Comparison of ENCODE assay signal across 23 cellular contexts in genomic region chr6:133298335-133298734, GRCh38. TPM values are rescaled to one million over a fixed set of nuclear protein-coding genes. Genes with fewer than 3 reads are reported as not detected.
DNase-seq lines count a peak whose midpoint lies in the region; ATAC-seq, FAIRE-seq and TF ChIP-seq lines count a peak whose summit lies in the region.
"Had no signal": no experiment of that assay in that cellular context is flagged by ENCODE, and none has a peak within 500 bp of the region (broad histone marks: within the 10 kb centered on the region; RNA-seq: fewer than 3 reads in every experiment).

No MANE protein-coding gene starts in this region.

- H3F3A ChIP-seq in GM23338 (replicated peaks; ENCODE audit: low read depth): no peaks in the 10 kb centered on the region

- H3K9me2 ChIP-seq in GM23338 (ENCODE audit: insufficient read depth): no peaks in the 10 kb centered on the region

- H3K27me3 ChIP-seq in GM23338 (ENCODE audit: insufficient read depth) (no peaks in the 10 kb centered on the region), gastrocnemius medialis (no peaks in the 10 kb centered on the region)

- intact Hi-C loops in gastrocnemius medialis (cut with DNase I; ENCODE audit: low total_unique reads): no loop called here

- H3K36me3 ChIP-seq in GM23338 (ENCODE audit: insufficient read depth) (no peaks in the 10 kb centered on the region), gastrocnemius medialis (no peaks in the 10 kb centered on the region)

- no peak for FAIRE-seq in A549 (lab: Jason Lieb, UNC)
- FAIRE-seq: A204.1, D721Med, G401.6, GM12891, GM18507 had no signal

- POLR2A ChIA-PET in A549 (lab: Yijun Ruan, JAX): no interaction called here

- H3K27me3 Mint-ChIP-seq in GM23338 (ENCODE audit: insufficient read depth, low read depth, poor library complexity): peaks cover 1% of the 10 kb centered on the region
- H3K27me3 Mint-ChIP-seq in mesothelial cell of epicardium (ENCODE audit: low read depth): peaks cover 5% of the 10 kb centered on the region
- H3K27me3 Mint-ChIP-seq: CD4-positive, alpha-beta T cell; IgD-negative memory B cell had no signal

- ATAC-seq in A549 (no peak), GM23338 (no peak), gastrocnemius medialis (no peak)
- ATAC-seq: HCT116 had no signal

- H3K4me1 Mint-ChIP-seq in GM23338: peaks cover 4% of the 10 kb centered on the region
- peaks cover 3% of the 10 kb centered on the region for H3K4me1 Mint-ChIP-seq in mesothelial cell of epicardium
- H3K4me1 Mint-ChIP-seq: IgD-negative memory B cell had no signal

- WGBS in A549 (ENCODE audit: missing lambda C conversion rate): 91% methylated on average over 3 of the region's 3 CpGs

- no peak overlapping the region for H3K27ac ChIP-seq in A549
- H3K27ac ChIP-seq in GM23338 (ENCODE audit: low read depth): no peak overlapping the region
- H3K27ac ChIP-seq in gastrocnemius medialis: peak overlapping the region; percentile 52 to 81 (median 76)
- H3K27ac ChIP-seq: C4-2B, GM23248, HL-60 had no signal

- H3K4me3 Mint-ChIP-seq in GM23338 (no peak overlapping the region), mesothelial cell of epicardium (no peak overlapping the region)
- H3K4me3 Mint-ChIP-seq: CD4-positive, alpha-beta T cell; HFFc6; IgD-negative memory B cell had no signal

- TF ChIP-seq CTCF in A549 (IDR thresholded peaks at IDR 0.05) (no peak), GM23338 (conservative IDR thresholded peaks at IDR 0.05; ENCODE audit: low read depth in 2 of 2) (no peak), mesothelial cell of epicardium (IDR thresholded peaks at IDR 0.05; ENCODE audit: unreplicated experiment) (no peak), gastrocnemius medialis (IDR thresholded peaks at IDR 0.05 in 4 of 5, conservative IDR thresholded peaks at IDR 0.05 in 1 of 5) (no peak), GM13976 (IDR thresholded peaks at IDR 0.05; ENCODE audit: borderline replicate concordance, control extremely low read depth, extremely low read depth, insufficient read depth, missing control alignments) (no peak)

- no peak overlapping the region for H3K27ac Mint-ChIP-seq in GM23338
- peak overlapping the region; percentile 3 for H3K27ac Mint-ChIP-seq in mesothelial cell of epicardium
- H3K27ac Mint-ChIP-seq: CD4-positive, alpha-beta T cell; HFFc6; IgD-negative memory B cell had no signal

- TF ChIP-seq EP300 in A549 (IDR thresholded peaks at IDR 0.05): no peak

- H3K4me3 ChIP-seq in A549 (no peak overlapping the region), GM23338 (no peak overlapping the region), gastrocnemius medialis (peak overlapping the region; percentile 2 to 29 (median 16))
- H3K4me3 ChIP-seq: GM23248 had no signal

- H3K36me3 Mint-ChIP-seq in GM23338 (ENCODE audit: low read depth): no peaks in the 10 kb centered on the region
- H3K36me3 Mint-ChIP-seq in mesothelial cell of epicardium: no peaks in the 10 kb centered on the region
- H3K36me3 Mint-ChIP-seq: IgD-negative memory B cell had no signal

- no peak for TF ChIP-seq POLR2A in A549 (IDR thresholded peaks at IDR 0.05; ENCODE audit: low read length)
- no peak for TF ChIP-seq POLR2A in gastrocnemius medialis (IDR thresholded peaks at IDR 0.05)

- no peaks in the 10 kb centered on the region for H3K9me3 ChIP-seq in A549
- H3K9me3 ChIP-seq in gastrocnemius medialis: no peaks in the 10 kb centered on the region
- H3K9me3 ChIP-seq: Caco-2 had no signal

- H3K4me2 ChIP-seq in A549 (no peak overlapping the region), GM23338 (no peak overlapping the region)

- no peaks in the 10 kb centered on the region for H4K20me1 ChIP-seq in GM23338 (replicated peaks; ENCODE audit: insufficient read depth)

- no peak for DNase-seq in A549 (ENCODE audit: low read depth in 1 of 2, low spot score in 1 of 2)
- no peak for DNase-seq in GM23338 (ENCODE audit: low spot score)
- no peak for DNase-seq in mesothelial cell of epicardium (ENCODE audit: low spot score in 2 of 2, unreplicated experiment in 2 of 2)
- no peak for DNase-seq in gastrocnemius medialis
- DNase-seq in activated T-cell treated with anti-CD3 and anti-CD28 coated beads, Interleukin-2, amount 50 U/mL, for 1 hour: no peak
- no peak for DNase-seq in GM13976 (ENCODE audit: low spot score)
- no peak for DNase-seq in activated naive CD4-positive, alpha-beta T cell (lab: John Stamatoyannopoulos, UW)
- DNase-seq: AML-193; Caco-2; CD4-positive, alpha-beta T cell; GM23248; H7; HFFc6; KG1 had no signal

- H3K9me3 Mint-ChIP-seq in GM23338 (no peaks in the 10 kb centered on the region), mesothelial cell of epicardium (peaks cover 7% of the 10 kb centered on the region)
- H3K9me3 Mint-ChIP-seq: CD4-positive, alpha-beta T cell; HFFc6 had no signal

- H3K79me2 ChIP-seq in GM23338 (replicated peaks; ENCODE audit: insufficient read depth): no peaks in the 10 kb centered on the region

- H2AFZ ChIP-seq in GM23338: 0 out of 2 replicates have a peak overlapping the region, but pooled peaks have one; percentile 64
- H2AFZ ChIP-seq: GM23248 had no signal

- H3K4me1 ChIP-seq in A549 (no peaks in the 10 kb centered on the region), GM23338 (ENCODE audit: insufficient read depth) (no peaks in the 10 kb centered on the region), gastrocnemius medialis (peaks cover 68 to 91% of the 10 kb centered on the region in 2 donors)
- H3K4me1 ChIP-seq: Caco-2 had no signal

- CTCF ChIA-PET in A549 (lab: Yijun Ruan, JAX): no interaction called here

- no peak for TF ChIP-seq RAD21 in A549 (conservative IDR thresholded peaks at IDR 0.05 in 1 of 2, IDR thresholded peaks at IDR 0.05 in 1 of 2)

- in situ Hi-C loops in gastrocnemius medialis (cut with MboI; ENCODE audit: low sequenced_read_pairs in 4 of 4): no loop called here
- in situ Hi-C loops in GM13976 (cut with MboI; ENCODE audit: low sequenced_read_pairs, unreplicated experiment): no loop called here

TF ChIP-seq in A549, 52 proteins besides CTCF, POLR2A, EP300 and RAD21:
- no peak for TF ChIP-seq ZC3H11A (IDR thresholded peaks at IDR 0.05)
- TF ChIP-seq MAFK (IDR thresholded peaks at IDR 0.05; ENCODE audit: partially characterized antibody): peak; percentile 74

TF ChIP-seq in GM23338, 12 proteins besides CTCF, POLR2A, EP300 and RAD21 (continues in another document):
- TF ChIP-seq STAT1 (IDR thresholded peaks at IDR 0.05; ENCODE audit: unreplicated experiment) (no peak), EZH2 (IDR thresholded peaks at IDR 0.05; ENCODE audit: low read depth, unreplicated experiment) (no peak), CREB1 (CRISPR knock-in tag; IDR thresholded peaks at IDR 0.05; ENCODE audit: low read depth) (no peak), EZH2phosphoT487 (IDR thresholded peaks at IDR 0.05; ENCODE audit: unreplicated experiment) (no peak), ZNF331 (CRISPR knock-in tag; IDR thresholded peaks at IDR 0.05; ENCODE audit: low read depth) (no peak), POLR2AphosphoS5 (IDR thresholded peaks at IDR 0.05; ENCODE audit: low read depth) (no peak), JUNB (IDR thresholded peaks at IDR 0.05; ENCODE audit: unreplicated experiment) (no peak), NANOG (IDR thresholded peaks at IDR 0.05; ENCODE audit: borderline replicate concordance) (no peak), ZNF114 (CRISPR knock-in tag; IDR thresholded peaks at IDR 0.05) (no peak)
- TF ChIP-seq, protein P1, sequence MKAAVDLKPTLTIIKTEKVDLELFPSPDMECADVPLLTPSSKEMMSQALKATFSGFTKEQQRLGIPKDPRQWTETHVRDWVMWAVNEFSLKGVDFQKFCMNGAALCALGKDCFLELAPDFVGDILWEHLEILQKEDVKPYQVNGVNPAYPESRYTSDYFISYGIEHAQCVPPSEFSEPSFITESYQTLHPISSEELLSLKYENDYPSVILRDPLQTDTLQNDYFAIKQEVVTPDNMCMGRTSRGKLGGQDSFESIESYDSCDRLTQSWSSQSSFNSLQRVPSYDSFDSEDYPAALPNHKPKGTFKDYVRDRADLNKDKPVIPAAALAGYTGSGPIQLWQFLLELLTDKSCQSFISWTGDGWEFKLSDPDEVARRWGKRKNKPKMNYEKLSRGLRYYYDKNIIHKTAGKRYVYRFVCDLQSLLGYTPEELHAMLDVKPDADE (IDR thresholded peaks at IDR 0.05): no peak
- TF ChIP-seq, protein P2, sequence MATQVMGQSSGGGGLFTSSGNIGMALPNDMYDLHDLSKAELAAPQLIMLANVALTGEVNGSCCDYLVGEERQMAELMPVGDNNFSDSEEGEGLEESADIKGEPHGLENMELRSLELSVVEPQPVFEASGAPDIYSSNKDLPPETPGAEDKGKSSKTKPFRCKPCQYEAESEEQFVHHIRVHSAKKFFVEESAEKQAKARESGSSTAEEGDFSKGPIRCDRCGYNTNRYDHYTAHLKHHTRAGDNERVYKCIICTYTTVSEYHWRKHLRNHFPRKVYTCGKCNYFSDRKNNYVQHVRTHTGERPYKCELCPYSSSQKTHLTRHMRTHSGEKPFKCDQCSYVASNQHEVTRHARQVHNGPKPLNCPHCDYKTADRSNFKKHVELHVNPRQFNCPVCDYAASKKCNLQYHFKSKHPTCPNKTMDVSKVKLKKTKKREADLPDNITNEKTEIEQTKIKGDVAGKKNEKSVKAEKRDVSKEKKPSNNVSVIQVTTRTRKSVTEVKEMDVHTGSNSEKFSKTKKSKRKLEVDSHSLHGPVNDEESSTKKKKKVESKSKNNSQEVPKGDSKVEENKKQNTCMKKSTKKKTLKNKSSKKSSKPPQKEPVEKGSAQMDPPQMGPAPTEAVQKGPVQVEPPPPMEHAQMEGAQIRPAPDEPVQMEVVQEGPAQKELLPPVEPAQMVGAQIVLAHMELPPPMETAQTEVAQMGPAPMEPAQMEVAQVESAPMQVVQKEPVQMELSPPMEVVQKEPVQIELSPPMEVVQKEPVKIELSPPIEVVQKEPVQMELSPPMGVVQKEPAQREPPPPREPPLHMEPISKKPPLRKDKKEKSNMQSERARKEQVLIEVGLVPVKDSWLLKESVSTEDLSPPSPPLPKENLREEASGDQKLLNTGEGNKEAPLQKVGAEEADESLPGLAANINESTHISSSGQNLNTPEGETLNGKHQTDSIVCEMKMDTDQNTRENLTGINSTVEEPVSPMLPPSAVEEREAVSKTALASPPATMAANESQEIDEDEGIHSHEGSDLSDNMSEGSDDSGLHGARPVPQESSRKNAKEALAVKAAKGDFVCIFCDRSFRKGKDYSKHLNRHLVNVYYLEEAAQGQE (IDR thresholded peaks at IDR 0.05; ENCODE audit: unreplicated experiment): no peak

RNA-seq across cellular contexts. Expression of gene EYA4, which starts 57.2 kb away (rescaled TPM):
- polyA plus RNA-seq in A549 (2011; rRNA removed) (28.3 and 30.8 TPM in 2 replicates), A549 (2017; fragmentation: RNase III; extraction: RNeasy Plus Mini Kit Qiagen cat#74134 plus additional on column Dnase treatment) (10.6 to 14.4 TPM (median 11.3 TPM) in 3 replicates), GM23338 (2016; fragmentation: Nextera tagmentation; extraction: Ambion mirVana) (0.05 TPM in 2 replicates)
- 7.0 and 10.0 TPM in 2 replicates for polyA plus RNA-seq in A549 (2012; cell fraction: cytosol; rRNA removed)
- 10.9 and 13.5 TPM in 2 replicates for polyA plus RNA-seq in A549 (2012; cell fraction: nucleus; rRNA removed)
- 52.4 and 58.6 TPM in 2 replicates for polyA minus RNA-seq in A549 (2011; rRNA and poly(A)+ RNA removed)
- total RNA-seq in GM23338 (2014; rRNA removed; shearing (Covaris generic)): 0.16 and 0.21 TPM in 2 replicates
- total RNA-seq in mesothelial cell of epicardium (21.4 to 23.1 TPM (median 21.5 TPM) in 3 replicates), gastrocnemius medialis (100 to 1,000 TPM in 1 of 4 donors, 10 to 100 TPM in 3; 33.7 to 110 (median 62.1) TPM)
- total RNA-seq: Caco-2; CD4-positive, alpha-beta T cell; GM23248; HFFc6 had no signal
- polyA plus RNA-seq: GM23248, IgD-negative memory B cell had no signal

Comparison
In these comparisons a context has a peak if more than half of its experiments do, and no peak if none do; other contexts are left out.
1. H3K27ac ChIP-seq: peak in gastrocnemius medialis (4 of 4); none in A549 (0 of 2) and GM23338 (single experiment).
2. H3K4me3 ChIP-seq: peak in gastrocnemius medialis (4 of 4); none in A549 (single experiment) and GM23338 (single experiment).
3. RNA of gene EYA4, which starts 57.2 kb away (total RNA-seq): 33.7 to 110 TPM in gastrocnemius medialis and 21.4 to 23.1 TPM in mesothelial cell of epicardium; 0.16 to 0.21 TPM in GM23338; every median in the first group is over 10 times any median in the second.